8 cellular contexts compared by ENCODE assay signal in genomic region chr19:46081928-46082727, GRCh38. TPM values are rescaled to one million over a fixed set of nuclear protein-coding genes. Genes with fewer than 3 reads are reported as not detected.
DNase-seq lines count a peak whose midpoint lies in the region; ATAC-seq, FAIRE-seq and TF ChIP-seq lines count a peak whose summit lies in the region.

No MANE protein-coding gene starts in this region.

- peak; percentile 50 for TF ChIP-seq CTCF in CD8-positive, alpha-beta T cell (IDR thresholded peaks at IDR 0.05)
- TF ChIP-seq CTCF in GM12878 (IDR thresholded peaks at IDR 0.05 in 2 of 3, conservative IDR thresholded peaks at IDR 0.05 in 1 of 3; ENCODE audit: control insufficient read depth in 2 of 3, extremely low read depth in 1 of 3, insufficient read depth in 1 of 3, low read depth in 3 of 3, low read length in 3 of 3), result peak; percentile 58 to 64 (median 62)

- peaks cover 3% of the 10 kb centered on the region for H3K4me1 Mint-ChIP-seq in CD8-positive, alpha-beta T cell (ENCODE audit: low read depth)

- H2AFZ ChIP-seq in GM12878 (ENCODE audit: control insufficient read depth, low read depth, low read length), result no peak overlapping the region

- H3K27me3 Mint-ChIP-seq in CD8-positive, alpha-beta T cell (ENCODE audit: low read depth), result peaks cover 56% of the 10 kb centered on the region

- H3K79me2 ChIP-seq in GM12878 (ENCODE audit: control insufficient read depth, insufficient read depth, low read length), result no peaks in the 10 kb centered on the region

- no peak for DNase-seq in CD8-positive, alpha-beta T cell
- peak; percentile 30 for DNase-seq in GM19240 (ENCODE audit: insufficient read length, low spot score)
- DNase-seq in NCI-H446 treated with DMSO at 0.1 percent for 48 hours (lab: John Stamatoyannopoulos, UW), result peak; percentile 27
- peak; percentile 8 for DNase-seq in GM12878 (ENCODE audit: low read depth, low spot score)
- DNase-seq in kidney tubule cell (ENCODE audit: low spot score), result peak; percentile 71
- DNase-seq in activated CD4-positive, CD25-positive, alpha-beta regulatory T cell (lab: John Stamatoyannopoulos, UW), result no peak
- DNase-seq in ecto neural progenitor cell (ENCODE audit: low spot score), result no peak

- in situ Hi-C loops in GM12878 (cut with MboI), result loop anchor here (5.0 kb wide), 2 partner anchors 105 to 185 kb away; no protein-coding TSS in a partner anchor

- H3K4me2 ChIP-seq in GM12878 (ENCODE audit: control insufficient read depth, insufficient read depth), result no peak overlapping the region

- peaks cover 6% of the 10 kb centered on the region for H3K4me1 ChIP-seq in CD8-positive, alpha-beta T cell (ENCODE audit: insufficient read depth, low read length)
- no peaks in the 10 kb centered on the region for H3K4me1 ChIP-seq in GM12878 (ENCODE audit: control insufficient read depth, insufficient read depth, low read length)

- peaks cover 16% of the 10 kb centered on the region for H3K9me3 Mint-ChIP-seq in CD8-positive, alpha-beta T cell

- TF ChIP-seq RAD21 in GM12878 (IDR thresholded peaks at IDR 0.05; ENCODE audit: insufficient read depth, low read depth, low read length), result peak; percentile 68

- CTCF ChIA-PET in CD8-positive, alpha-beta T cell (lab: Charles Lee), result interaction anchor here (0.7 to 1.7 kb wide), 3 partner anchors 55 to 183 kb away, joined by 3 to 5 read pairs (median 4); no protein-coding TSS in a partner anchor
- CTCF ChIA-PET in GM12878 (lab: Yijun Ruan, JAX), result interaction anchor here (0.7 to 8.0 kb wide), 19 partner anchors 9 to 198 kb away, joined by 3 to 105 read pairs (median 4); partner anchors contain the start of gene IGFL2

- no peaks in the 10 kb centered on the region for H3K9me3 ChIP-seq in CD8-positive, alpha-beta T cell (ENCODE audit: low read length)
- peaks cover 3% of the 10 kb centered on the region; the same call in 1 of the 3 replicates for H3K9me3 ChIP-seq in GM12878 (replicated peaks; ENCODE audit: control insufficient read depth, insufficient read depth, low read length)

- no peak for ATAC-seq in CD8-positive, alpha-beta T cell
- peak; percentile 85 for ATAC-seq in GM12878
- no peak for ATAC-seq in HG03097 (IDR thresholded peaks at IDR 0.05; ENCODE audit: low FRiP score, unreplicated experiment)

- no peak overlapping the region for H3K27ac Mint-ChIP-seq in CD8-positive, alpha-beta T cell

- WGBS in GM12878 (ENCODE audit: insufficient coverage, insufficient replicate concordance, low lambda C conversion rate, missing lambda C conversion rate), result 43% methylated on average over 4 of the region's 4 CpGs

- SMC1A ChIA-PET in GM12878 (lab: Charles Lee; ENCODE audit: uncharacterized antibody, unreplicated experiment), result interaction anchor here (0.8 to 1.4 kb wide), 8 partner anchors 35 to 1894 kb away, joined by 3 to 6 read pairs (median 4); no protein-coding TSS in a partner anchor

- TF ChIP-seq EP300 in GM12878 (IDR thresholded peaks at IDR 0.05; ENCODE audit: borderline replicate concordance in 1 of 2, control insufficient read depth in 1 of 2, low read depth in 2 of 2, low read length in 2 of 2), result no peak

- POLR2A ChIA-PET in CD8-positive, alpha-beta T cell (lab: Charles Lee), result interaction anchor here (0.6 kb wide), 1 partner anchor 233 kb away, joined by 3 read pairs; no protein-coding TSS in a partner anchor
- POLR2A ChIA-PET in GM12878 (lab: Charles Lee), result interaction anchor here (0.6 to 0.9 kb wide), 2 partner anchors 107 to 189 kb away, joined by 3 read pairs; no protein-coding TSS in a partner anchor

- intact Hi-C loops in CD8-positive, alpha-beta T cell (cut with DNase I, micrococcal nuclease), result loop anchor here in 1 of 2 experiments (1.0 kb wide), 1 partner anchor 183 kb away; no protein-coding TSS in a partner anchor
- intact Hi-C loops in GM12878 (cut with micrococcal nuclease; ENCODE audit: unreplicated experiment), result loop anchor here (1.0 kb wide), 2 partner anchors 107 to 183 kb away; no protein-coding TSS in a partner anchor

- no peak for TF ChIP-seq POLR2A in GM12878 (IDR thresholded peaks at IDR 0.05; ENCODE audit: low read depth, low read length)

- BruUV-seq in GM12878 (replicated peaks; lab: Mats Ljungman, UMichigan), result no TSS peak

- FAIRE-seq in GM12878 (lab: Jason Lieb, UNC), result peak; percentile 83

- no peak overlapping the region for H3K9ac ChIP-seq in GM12878 (ENCODE audit: control insufficient read depth, insufficient read depth, low read length)

- no peaks in the 10 kb centered on the region for H3K36me3 ChIP-seq in CD8-positive, alpha-beta T cell (ENCODE audit: insufficient read depth, low read length)
- H3K36me3 ChIP-seq in GM12878 (ENCODE audit: control insufficient read depth in 2 of 2, insufficient read depth in 2 of 2, low read length in 1 of 2), result no peaks in the 10 kb centered on the region

- H3K27me3 ChIP-seq in CD8-positive, alpha-beta T cell (ENCODE audit: insufficient read depth, low read length), result peaks cover 20% of the 10 kb centered on the region
- H3K27me3 ChIP-seq in GM12878 (replicated peaks in 1 of 2; ENCODE audit: control insufficient read depth in 2 of 2, insufficient read depth in 2 of 2, low read length in 1 of 2), result peaks cover 3% of the 10 kb centered on the region in 2 experiments; a peak in 3 of 4 replicates

- no peaks in the 10 kb centered on the region for H4K20me1 ChIP-seq in GM12878 (ENCODE audit: control insufficient read depth, insufficient read depth)

- no peak overlapping the region for H3K27ac ChIP-seq in CD8-positive, alpha-beta T cell (ENCODE audit: low read depth, low read length)
- H3K27ac ChIP-seq in GM12878 (ENCODE audit: control insufficient read depth, insufficient read depth), result no peak overlapping the region

- RAD21 ChIA-PET in GM12878 (lab: Charles Lee; ENCODE audit: unreplicated experiment), result interaction anchor here (0.7 to 2.4 kb wide), 6 partner anchors 8 to 183 kb away, joined by 3 to 18 read pairs (median 4); no protein-coding TSS in a partner anchor

- no peaks in the 10 kb centered on the region for H3K36me3 Mint-ChIP-seq in CD8-positive, alpha-beta T cell

- no peak overlapping the region for H3K4me3 ChIP-seq in CD8-positive, alpha-beta T cell (ENCODE audit: low read depth, low read length)
- no peak overlapping the region for H3K4me3 ChIP-seq in GM12878

- H3K4me3 Mint-ChIP-seq in CD8-positive, alpha-beta T cell, result no peak overlapping the region

RNA-seq across cellular contexts. Expression of gene IGFL4, which starts 41.3 kb away (rescaled TPM):
- total RNA-seq in CD8-positive, alpha-beta T cell, result not detected
- total RNA-seq in GM12878 (2013; cell fraction: nucleolus; rRNA removed), result not detected in 2 replicates
- total RNA-seq in GM12878 (2014; rRNA removed) (not detected in 2 replicates), GM12878 (2014; rRNA removed; fragmentation: Illumina TruSeq; extraction: Trizol) (not detected in 2 replicates), GM12878 (2021) (not detected in 2 replicates)
- polyA plus RNA-seq in GM12878 (2011; ENCODE audit: low read depth), result not detected
- polyA plus RNA-seq in GM12878 (2011; rRNA removed) (not detected in 2 replicates), GM12878 (2014; fragmentation: Illumina TruSeq; extraction: Trizol) (not detected in 2 replicates), GM12878 (2014; fragmentation: Nextera tagmentation; extraction: Ambion mirVana) (not detected), GM12878 (2014; rRNA removed) (not detected in 2 replicates), GM12878 (2016; fragmentation: Nextera tagmentation; extraction: Ambion mirVana) (not detected)
- not detected in 2 replicates for polyA plus RNA-seq in GM12878 (2011; cell fraction: cytosol; rRNA removed)
- polyA plus RNA-seq in GM12878 (2011; cell fraction: nucleus; rRNA removed), result not detected in 2 replicates
- not detected in 2 replicates for polyA plus RNA-seq in GM12878 (2012)
- polyA minus RNA-seq in GM12878 (2011; rRNA and poly(A)+ RNA removed), result not detected in 2 replicates
- polyA minus RNA-seq in GM12878 (2011; cell fraction: cytosol; rRNA and poly(A)+ RNA removed), result not detected in 2 replicates
- not detected in 2 replicates for polyA minus RNA-seq in GM12878 (2011; cell fraction: nucleus; rRNA and poly(A)+ RNA removed)

RNA-seq across cellular contexts. Expression of gene IGFL3, which starts 42.4 kb away (rescaled TPM):
- not detected for total RNA-seq in CD8-positive, alpha-beta T cell
- not detected in 2 replicates for total RNA-seq in GM12878 (2013; cell fraction: nucleolus; rRNA removed)
- total RNA-seq in GM12878 (2014; rRNA removed), result not detected in 2 replicates
- not detected in 2 replicates for total RNA-seq in GM12878 (2014; rRNA removed; fragmentation: Illumina TruSeq; extraction: Trizol)
- not detected in 2 replicates for total RNA-seq in GM12878 (2021)
- not detected for polyA plus RNA-seq in GM12878 (2011; ENCODE audit: low read depth)
- polyA plus RNA-seq in GM12878 (2011; rRNA removed), result not detected in 2 replicates
- polyA plus RNA-seq in GM12878 (2011; cell fraction: cytosol; rRNA removed), result not detected in 2 replicates
- not detected in 2 replicates for polyA plus RNA-seq in GM12878 (2011; cell fraction: nucleus; rRNA removed)
- polyA plus RNA-seq in GM12878 (2012), result not detected in 2 replicates
- polyA plus RNA-seq in GM12878 (2014; fragmentation: Illumina TruSeq; extraction: Trizol), result not detected in 2 replicates
- polyA plus RNA-seq in GM12878 (2014; fragmentation: Nextera tagmentation; extraction: Ambion mirVana), result not detected
- polyA plus RNA-seq in GM12878 (2014; rRNA removed), result not detected in 2 replicates
- polyA plus RNA-seq in GM12878 (2016; fragmentation: Nextera tagmentation; extraction: Ambion mirVana), result not detected
- polyA minus RNA-seq in GM12878 (2011; rRNA and poly(A)+ RNA removed), result not detected in 2 replicates
- polyA minus RNA-seq in GM12878 (2011; cell fraction: cytosol; rRNA and poly(A)+ RNA removed), result not detected in 2 replicates
- polyA minus RNA-seq in GM12878 (2011; cell fraction: nucleus; rRNA and poly(A)+ RNA removed), result not detected in 2 replicates

RNA-seq across cellular contexts. Expression of gene PGLYRP1, which starts 59.3 kb away (rescaled TPM):
- not detected for total RNA-seq in CD8-positive, alpha-beta T cell
- total RNA-seq in GM12878 (2013; cell fraction: nucleolus; rRNA removed), result not detected in 2 replicates
- total RNA-seq in GM12878 (2014; rRNA removed) (not detected in 2 replicates), GM12878 (2014; rRNA removed; fragmentation: Illumina TruSeq; extraction: Trizol) (not detected in 2 replicates), GM12878 (2021) (not detected in 2 replicates)
- polyA plus RNA-seq in GM12878 (2011; ENCODE audit: low read depth), result not detected
- polyA plus RNA-seq in GM12878 (2011; rRNA removed) (not detected in 2 replicates), GM12878 (2014; fragmentation: Illumina TruSeq; extraction: Trizol) (not detected in 2 replicates), GM12878 (2014; fragmentation: Nextera tagmentation; extraction: Ambion mirVana) (not detected), GM12878 (2014; rRNA removed) (not detected in 2 replicates), GM12878 (2016; fragmentation: Nextera tagmentation; extraction: Ambion mirVana) (under 1 TPM in 1 of 2 experiments, not detected in 1; 0.30 TPM)
- not detected in 2 replicates for polyA plus RNA-seq in GM12878 (2011; cell fraction: cytosol; rRNA removed)
- not detected in 2 replicates for polyA plus RNA-seq in GM12878 (2011; cell fraction: nucleus; rRNA removed)
- 0.18 and 0.24 TPM in 2 replicates for polyA plus RNA-seq in GM12878 (2012)
- not detected in 2 replicates for polyA minus RNA-seq in GM12878 (2011; rRNA and poly(A)+ RNA removed)
- not detected in 2 replicates for polyA minus RNA-seq in GM12878 (2011; cell fraction: cytosol; rRNA and poly(A)+ RNA removed)
- not detected in 2 replicates for polyA minus RNA-seq in GM12878 (2011; cell fraction: nucleus; rRNA and poly(A)+ RNA removed)

Comparison
In these comparisons a context has a peak if more than half of its experiments do, and no peak if none do; other contexts are left out.
1. DNase-seq: peak in GM19240 (single experiment), NCI-H446 treated with DMSO at 0.1 percent for 48 hours (single experiment), GM12878 (single experiment) and kidney tubule cell (single experiment); none in CD8-positive, alpha-beta T cell (0 of 7), activated CD4-positive, CD25-positive, alpha-beta regulatory T cell (0 of 4) and ecto neural progenitor cell (single experiment).